8 cellular contexts compared by ENCODE assay signal in the genomic region with DNA sequence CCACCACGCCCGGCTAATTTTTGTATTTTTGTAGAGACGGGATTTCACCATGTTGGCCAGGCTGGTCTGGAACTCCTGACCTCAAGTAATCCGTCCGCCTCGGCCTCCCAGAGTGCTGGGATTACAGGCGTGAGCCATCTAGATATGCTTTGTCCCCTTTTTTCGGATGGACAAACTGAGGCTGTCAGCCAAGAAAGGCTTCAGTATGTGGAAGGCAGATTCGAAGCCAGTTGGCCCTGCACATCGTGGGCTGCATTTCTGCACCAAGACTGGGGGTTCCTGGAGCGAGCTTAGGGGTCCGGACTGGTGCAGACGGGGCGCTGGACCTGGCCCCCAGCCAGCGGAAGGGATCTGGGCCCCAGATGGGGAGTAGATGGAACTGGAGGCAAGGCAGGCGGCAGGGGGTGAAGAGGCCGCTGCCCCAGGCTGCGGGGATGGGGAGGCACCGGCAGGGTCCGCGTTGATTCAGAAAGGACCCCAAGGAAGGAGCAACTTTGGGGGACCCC. TPM values are rescaled to one million over a fixed set of nuclear protein-coding genes. Genes with fewer than 3 reads are reported as not detected.
DNase-seq lines count a peak whose midpoint lies in the region; ATAC-seq, FAIRE-seq and TF ChIP-seq lines count a peak whose summit lies in the region.

No MANE protein-coding gene starts in this region.

- H3K9me3 ChIP-seq in OCI-LY7 (ENCODE audit: low read length), result no peaks in the 10 kb centered on the region
- H3K9me3 ChIP-seq in gastrocnemius medialis, result no peaks in the 10 kb centered on the region

- ATAC-seq in GM19372 (IDR thresholded peaks at IDR 0.05; ENCODE audit: low read depth, unreplicated experiment) (peak; percentile 8), gastrocnemius medialis (no peak), HG03280 (IDR thresholded peaks at IDR 0.05; ENCODE audit: unreplicated experiment) (no peak), HG02884 (IDR thresholded peaks at IDR 0.05; ENCODE audit: unreplicated experiment) (no peak)

- intact Hi-C loops in OCI-LY7 (cut with micrococcal nuclease; ENCODE audit: unreplicated experiment) (loop anchor here (1.0 kb wide), 1 partner anchor 13 kb away; no protein-coding TSS in a partner anchor), gastrocnemius medialis (cut with DNase I; ENCODE audit: low total_unique reads) (no loop called here)

- no peaks in the 10 kb centered on the region for H3K79me2 ChIP-seq in OCI-LY7 (ENCODE audit: insufficient read depth, low read depth, low read length)

- H3K9me2 ChIP-seq in OCI-LY7 (ENCODE audit: insufficient read depth, low read length), result no peaks in the 10 kb centered on the region

- peak overlapping the region; percentile 59 for H3K27ac ChIP-seq in OCI-LY7 (ENCODE audit: low read depth, low read length, poor library complexity, severe bottlenecking)
- peak overlapping the region; percentile 86 to 98 (median 93) for H3K27ac ChIP-seq in gastrocnemius medialis

- H3K36me3 ChIP-seq in OCI-LY7 (ENCODE audit: insufficient read depth, low read length) (no peaks in the 10 kb centered on the region), gastrocnemius medialis (no peaks in the 10 kb centered on the region)

- in situ Hi-C loops in gastrocnemius medialis (cut with MboI; ENCODE audit: low sequenced_read_pairs in 4 of 4), result no loop called here

- H3K4me1 ChIP-seq in OCI-LY7 (ENCODE audit: insufficient read depth, low read length, poor library complexity, severe bottlenecking), result peaks cover 57% of the 10 kb centered on the region
- H3K4me1 ChIP-seq in gastrocnemius medialis, result peaks cover 5 to 9% of the 10 kb centered on the region in 2 donors

- H3K27me3 ChIP-seq in gastrocnemius medialis, result no peaks in the 10 kb centered on the region

- TF ChIP-seq POLR2A in gastrocnemius medialis (IDR thresholded peaks at IDR 0.05), result no peak

- H2AFZ ChIP-seq in OCI-LY7 (ENCODE audit: low read length), result peak overlapping the region; percentile 83; the same call in 1 of the 2 replicates

- peak overlapping the region; percentile 73 for H3K4me3 ChIP-seq in OCI-LY7 (ENCODE audit: low read depth, low read length, poor library complexity, severe bottlenecking)
- H3K4me3 ChIP-seq in fibroblast of pulmonary artery (replicated peaks; ENCODE audit: low read depth, low read length), result peak overlapping the region; percentile 60
- peak overlapping the region; percentile 67 to 88 (median 74) for H3K4me3 ChIP-seq in gastrocnemius medialis

- no peak for DNase-seq in OCI-LY7 (ENCODE audit: low spot score)
- DNase-seq in fibroblast of pulmonary artery (ENCODE audit: low read depth), result no peak
- DNase-seq in gastrocnemius medialis, result no peak
- no peak for DNase-seq in NCI-H1092 treated with DMSO at 0.1 percent for 48 hours (lab: John Stamatoyannopoulos, UW)
- DNase-seq in RCC 7860 (ENCODE audit: low spot score), result no peak

- POLR2A ChIA-PET in OCI-LY7 (lab: Charles Lee), result interaction anchor here (0.7 to 3.1 kb wide), 2 partner anchors 8 to 10 kb away, joined by 3 to 38 read pairs; a partner anchor contains a TSS

- FAIRE-seq in RCC 7860 (lab: Jason Lieb, UNC), result no peak

- H4K20me1 ChIP-seq in OCI-LY7 (ENCODE audit: insufficient read depth, low read length), result no peaks in the 10 kb centered on the region

- no TSS peak for BruUV-seq in OCI-LY7 (replicated peaks; lab: Mats Ljungman, UMichigan)

- no peak for TF ChIP-seq CTCF in OCI-LY7 (conservative IDR thresholded peaks at IDR 0.05; ENCODE audit: low read length)
- TF ChIP-seq CTCF in fibroblast of pulmonary artery (IDR thresholded peaks at IDR 0.05; ENCODE audit: low read length, missing control alignments), result no peak
- no peak for TF ChIP-seq CTCF in gastrocnemius medialis (IDR thresholded peaks at IDR 0.05 in 4 of 5, conservative IDR thresholded peaks at IDR 0.05 in 1 of 5)

- H3K4me2 ChIP-seq in OCI-LY7 (ENCODE audit: low read length), result peak overlapping the region; percentile 87

- CTCF ChIA-PET in OCI-LY7 (lab: Charles Lee; ENCODE audit: unreplicated experiment), result no interaction called here

RNA-seq across cellular contexts. Expression of a gene that starts 9.7 kb away (rescaled TPM):
- total RNA-seq in OCI-LY7 (2014; rRNA removed; shearing (Covaris generic)), result 138 and 144 TPM in 2 replicates
- total RNA-seq in OCI-LY7 (2022) (79.0 and 92.6 TPM in 2 replicates), gastrocnemius medialis (100 to 1,000 TPM in 3 of 4 donors, 10 to 100 TPM in 1; 67.2 to 258 (median 221) TPM)

RNA-seq across cellular contexts. Expression of a gene that starts 16.8 kb away (rescaled TPM):
- total RNA-seq in OCI-LY7 (2014; rRNA removed; shearing (Covaris generic)), result 0.38 and 3.7 TPM in 2 replicates
- 1.1 and 2.6 TPM in 2 replicates for total RNA-seq in OCI-LY7 (2022)
- under 1 TPM; 0.20 to 0.61 (median 0.39) TPM for total RNA-seq in gastrocnemius medialis

RNA-seq across cellular contexts. Expression of a gene that starts 31.8 kb away (rescaled TPM):
- 451 and 482 TPM in 2 replicates for total RNA-seq in OCI-LY7 (2014; rRNA removed; shearing (Covaris generic))
- total RNA-seq in OCI-LY7 (2022) (232 and 252 TPM in 2 replicates), gastrocnemius medialis (100 to 1,000 TPM; 122 to 294 (median 193) TPM)

RNA-seq across cellular contexts. Expression of a gene that starts 49.3 kb away (rescaled TPM):
- 15.2 and 18.9 TPM in 2 replicates for total RNA-seq in OCI-LY7 (2014; rRNA removed; shearing (Covaris generic))
- 44.1 and 54.5 TPM in 2 replicates for total RNA-seq in OCI-LY7 (2022)
- 10 to 100 TPM; 11.7 to 42.3 (median 23.6) TPM for total RNA-seq in gastrocnemius medialis
